In genomic region chr2:207766697-207767460, GRCh38 we compare ENCODE assay signal across 8 cellular contexts.
DNase-seq lines count a peak whose midpoint lies in the region; ATAC-seq and TF ChIP-seq lines count a peak whose summit lies in the region.

No MANE protein-coding gene starts in this region.

- H3K4me3 ChIP-seq in OCI-LY1 (ENCODE audit: low read depth, low read length, poor library complexity, severe bottlenecking) (peak overlapping the region; percentile 50), epithelial cell of esophagus (ENCODE audit: low read length) (peak overlapping the region; percentile 25), neutrophil (ENCODE audit: low read depth in 1 of 2, low read length in 1 of 2) (peak overlapping the region; percentile 25 to 73)

- no peaks in the 10 kb centered on the region for H3F3A ChIP-seq in OCI-LY1 (ENCODE audit: insufficient read depth, low read length)

- peak overlapping the region; percentile 81 for H3K4me2 ChIP-seq in OCI-LY1 (ENCODE audit: low read length)

- H4K20me1 ChIP-seq in OCI-LY1 (ENCODE audit: insufficient read depth, low read length): no peaks in the 10 kb centered on the region

- H3K9me3 ChIP-seq in OCI-LY1 (ENCODE audit: low read length) (no peaks in the 10 kb centered on the region), neutrophil (no peaks in the 10 kb centered on the region)

- no peak overlapping the region for H3K27ac ChIP-seq in OCI-LY1 (ENCODE audit: low read depth, low read length, poor library complexity, severe bottlenecking)
- H3K27ac ChIP-seq in neutrophil: no peak overlapping the region

- peak overlapping the region; percentile 8; the same call in 1 of the 2 replicates for H3K9ac ChIP-seq in OCI-LY1 (ENCODE audit: low read length)

- TF ChIP-seq CTCF in OCI-LY1 (IDR thresholded peaks at IDR 0.05; ENCODE audit: low read length): 0 out of 2 replicates have a peak, but pooled peaks have one; percentile 8
- no peak for TF ChIP-seq CTCF in epithelial cell of esophagus (IDR thresholded peaks at IDR 0.05; ENCODE audit: insufficient read depth, low read depth, low read length, missing control alignments)
- no peak for TF ChIP-seq CTCF in neutrophil (IDR thresholded peaks at IDR 0.05)

- DNase-seq in ELF-1 (ENCODE audit: low read depth, low spot score) (peak; percentile 74), epithelial cell of esophagus (ENCODE audit: low read depth) (peak; percentile 27), globus pallidus (ENCODE audit: low spot score) (no peak)

- H3K36me3 ChIP-seq in OCI-LY1 (ENCODE audit: insufficient read depth, low read length): no peaks in the 10 kb centered on the region
- no peaks in the 10 kb centered on the region for H3K36me3 ChIP-seq in neutrophil

- H3K4me1 ChIP-seq in OCI-LY1 (ENCODE audit: insufficient read depth, low read length, severe bottlenecking) (peaks cover 44% of the 10 kb centered on the region), neutrophil (ENCODE audit: control insufficient read depth in 1 of 2, insufficient read depth in 1 of 2, low read depth in 1 of 2, low read length in 1 of 2) (peaks cover 44 to 47% of the 10 kb centered on the region in 2 experiments)

- H2AFZ ChIP-seq in OCI-LY1 (ENCODE audit: low read length): no peak overlapping the region

- H3K79me2 ChIP-seq in OCI-LY1 (ENCODE audit: insufficient read depth, low read length): no peaks in the 10 kb centered on the region

- ATAC-seq in GM19467 (IDR thresholded peaks at IDR 0.05; ENCODE audit: unreplicated experiment) (no peak), HG03159 (IDR thresholded peaks at IDR 0.05; ENCODE audit: unreplicated experiment) (no peak)
- no peak for ATAC-seq in activated CD4-positive, CD25-positive, alpha-beta regulatory T cell treated with anti-CD3 and anti-CD28 coated beads, Interleukin-2, amount 50 U/mL, for 24 hours

- H3K9me2 ChIP-seq in OCI-LY1 (ENCODE audit: low read depth, low read length): no peaks in the 10 kb centered on the region

- H3K27me3 ChIP-seq in OCI-LY1 (ENCODE audit: insufficient read depth, low read length): no peaks in the 10 kb centered on the region; the same call in 1 of the 2 replicates
- H3K27me3 ChIP-seq in neutrophil: peaks cover 50% of the 10 kb centered on the region
